Comparison of ENCODE assay signal across 8 cellular contexts in genomic region chr14:24366664-24367505, GRCh38. TPM values are rescaled to one million over a fixed set of nuclear protein-coding genes. Genes with fewer than 3 reads are reported as not detected.
DNase-seq lines count a peak whose midpoint lies in the region; ATAC-seq and TF ChIP-seq lines count a peak whose summit lies in the region.

No MANE protein-coding gene starts in this region.

- peak overlapping the region; percentile 88 for H2BK20ac ChIP-seq in IMR-90 (ENCODE audit: low read depth, low read length)

- H2AFZ ChIP-seq in IMR-90 (replicated peaks; ENCODE audit: low read length, poor library complexity) = peak overlapping the region; percentile 83

- peak overlapping the region; percentile 96 to 98 for H4K8ac ChIP-seq in IMR-90 (ENCODE audit: low read depth in 2 of 2, low read length in 2 of 2)

- peak overlapping the region; percentile 95 for H2BK5ac ChIP-seq in IMR-90 (ENCODE audit: low read depth, low read length, poor library complexity, severe bottlenecking)

- H3K27me3 ChIP-seq in IMR-90 (ENCODE audit: control insufficient read depth, insufficient read depth, low read length) (no peaks in the 10 kb centered on the region), skeletal muscle satellite cell (ENCODE audit: control insufficient read depth, insufficient read depth, low read length) (no peaks in the 10 kb centered on the region)

- no peak; the same call in 1 of the 2 replicates for TF ChIP-seq POLR2A in IMR-90 (IDR thresholded peaks at IDR 0.05; ENCODE audit: low read depth, low read length)

- POLR2A ChIA-PET in IMR-90 (lab: Charles Lee; ENCODE audit: unreplicated experiment) = interaction anchor here (0.8 to 1.6 kb wide), 4 partner anchors 51 to 75 kb away, joined by 3 to 7 read pairs (median 4); partner anchors contain the start of gene KHNYN

- H3K4me3 ChIP-seq in IMR-90 (ENCODE audit: insufficient read depth, low read depth, low read length) (peak overlapping the region; percentile 30), skeletal muscle satellite cell (ENCODE audit: low read length) (peak overlapping the region; percentile 72)

- BruUV-seq in IMR-90 (replicated peaks; lab: Mats Ljungman, UMichigan) = no TSS peak

- peak overlapping the region; percentile 95 for H3K14ac ChIP-seq in IMR-90 (replicated peaks; ENCODE audit: low read depth, low read length)

- CTCF ChIA-PET in IMR-90 (lab: Yijun Ruan, JAX) = interaction anchor here (0.6 to 2.3 kb wide), 7 partner anchors 33 to 70 kb away, joined by 3 to 30 read pairs (median 5); partner anchors contain the start of genes CBLN3 and KHNYN

- H3K18ac ChIP-seq in IMR-90 (ENCODE audit: low read depth, low read length) = peak overlapping the region; percentile 84

- intact Hi-C loops in IMR-90 (cut with micrococcal nuclease) = loop anchor here (2.0 kb wide), 1 partner anchor 32 kb away; the partner anchor contains the start of gene NYNRIN

- H3K9me3 ChIP-seq in IMR-90 (ENCODE audit: control insufficient read depth, insufficient read depth, low read length) = no peaks in the 10 kb centered on the region
- no peaks in the 10 kb centered on the region for H3K9me3 ChIP-seq in skeletal muscle satellite cell (replicated peaks; ENCODE audit: low read length)

- peaks cover 4% of the 10 kb centered on the region for H4K20me1 ChIP-seq in IMR-90 (ENCODE audit: insufficient read depth, low read length)

- peak overlapping the region; percentile 98 for H3K27ac ChIP-seq in IMR-90 (ENCODE audit: insufficient read depth, low read length)

- WGBS in IMR-90 (ENCODE audit: extremely low coverage in 2 of 2, insufficient read length in 1 of 2), 2 experiments = 3% methylated on average over 6 of the region's 46 CpGs; no CpG with 5 or more reads in 1 of the 2 experiments

- TF ChIP-seq CTCF in IMR-90 (conservative IDR thresholded peaks at IDR 0.05; ENCODE audit: low read depth, low read length) = no peak

- peak overlapping the region; percentile 94; the same call in 2 of the 3 replicates for H2BK15ac ChIP-seq in IMR-90 (ENCODE audit: low read depth, low read length)

- H3K9me1 ChIP-seq in IMR-90 (ENCODE audit: insufficient read depth, low read length) = peaks cover 6% of the 10 kb centered on the region; the same call in 1 of the 2 replicates

- no peak for TF ChIP-seq RAD21 in IMR-90 (IDR thresholded peaks at IDR 0.05; ENCODE audit: low read length)

- peaks cover 12% of the 10 kb centered on the region; the same call in 1 of the 2 replicates for H3K36me3 ChIP-seq in IMR-90 (ENCODE audit: control insufficient read depth, insufficient read depth, low read length)
- no peaks in the 10 kb centered on the region for H3K36me3 ChIP-seq in skeletal muscle satellite cell (ENCODE audit: insufficient read depth, low read length)

- dilution Hi-C loops in IMR-90 (cut with HindIII; ENCODE audit: low sequenced_read_pairs, unreplicated experiment) = no loop called here

- H2AK5ac ChIP-seq in IMR-90 (ENCODE audit: low read depth, low read length) = peak overlapping the region; percentile 88

- peak overlapping the region; percentile 97 for H3K4ac ChIP-seq in IMR-90 (ENCODE audit: low read depth, low read length)

- H4K91ac ChIP-seq in IMR-90 (ENCODE audit: insufficient read depth, low read depth, low read length) = peak overlapping the region; percentile 98

- peak overlapping the region; percentile 90 for H3K56ac ChIP-seq in IMR-90 (ENCODE audit: extremely low read depth, insufficient read depth, low read length)

- peak overlapping the region; percentile 93 for H2BK120ac ChIP-seq in IMR-90 (ENCODE audit: low read depth, low read length)

- H3K23ac ChIP-seq in IMR-90 (ENCODE audit: low read depth, low read length) = peak overlapping the region; percentile 98

- peak overlapping the region; percentile 93 for H4K5ac ChIP-seq in IMR-90 (ENCODE audit: low read depth, low read length)

- peaks cover 11% of the 10 kb centered on the region for H3K4me1 ChIP-seq in IMR-90 (ENCODE audit: control insufficient read depth, insufficient read depth, low read length)
- peaks cover 47% of the 10 kb centered on the region for H3K4me1 ChIP-seq in skeletal muscle satellite cell (ENCODE audit: control insufficient read depth, insufficient read depth, low read length)

- ATAC-seq in GM21723 (IDR thresholded peaks at IDR 0.05; ENCODE audit: unreplicated experiment) (peak; percentile 48), IMR-90 (ENCODE audit: low read depth) (peak; percentile 68)

- in situ Hi-C loops in IMR-90 (cut with MboI; ENCODE audit: low sequenced_read_pairs) = loop anchor here (10.0 kb wide), 1 partner anchor 68 kb away; no protein-coding TSS in a partner anchor

- H2AK9ac ChIP-seq in IMR-90 (replicated peaks; ENCODE audit: low read depth, low read length, poor library complexity) = peak overlapping the region; percentile 92

- DNase-seq in SIG-M5 treated with dmso at 0.1 percent for 504 hours (lab: John Stamatoyannopoulos, UW; ENCODE audit: unreplicated experiment) = peak; percentile 55
- DNase-seq in SIG-M5 (lab: John Stamatoyannopoulos, UW) = no peak
- DNase-seq in IMR-90 = peak; percentile 89
- peak; percentile 91 for DNase-seq in RPMI7951 (ENCODE audit: low read depth)
- DNase-seq in cerebellum (ENCODE audit: low spot score) = peak; percentile 92
- DNase-seq in inferior parietal cortex (ENCODE audit: extremely low spot score) = peak; percentile 13

- peaks cover 3 to 28% of the 10 kb centered on the region in 2 experiments; a peak in 3 of 4 replicates for H3K79me1 ChIP-seq in IMR-90 (ENCODE audit: low read depth in 1 of 2, low read length in 2 of 2)

- H3K4me2 ChIP-seq in IMR-90 (ENCODE audit: low read depth, low read length) (peak overlapping the region; percentile 80), skeletal muscle satellite cell (ENCODE audit: low read length) (peak overlapping the region; percentile 84)

- H3K9ac ChIP-seq in IMR-90 (ENCODE audit: low read depth, low read length) (peak overlapping the region; percentile 89), skeletal muscle satellite cell (ENCODE audit: low read depth, low read length) (peak overlapping the region; percentile 86)

TF ChIP-seq in IMR-90, 13 proteins besides CTCF, POLR2A, EP300 and RAD21:
- TF ChIP-seq MAZ (IDR thresholded peaks at IDR 0.05; ENCODE audit: borderline replicate concordance, low read depth, low read length) = peak; percentile 93
- no peak for TF ChIP-seq RCOR1 (IDR thresholded peaks at IDR 0.05; ENCODE audit: insufficient replicate concordance, low read length)

RNA-seq across cellular contexts. Expression of gene NFATC4, which starts 1.1 kb away (rescaled TPM):
- total RNA-seq in IMR-90 (2012; rRNA removed) = 13.6 and 15.6 TPM in 2 replicates
- polyA plus RNA-seq in IMR-90 (2012; rRNA removed) = 35.8 and 38.4 TPM in 2 replicates
- polyA plus RNA-seq in IMR-90 (2012; cell fraction: cytosol; rRNA removed) = 19.7 and 21.1 TPM in 2 replicates
- 286 and 363 TPM in 2 replicates for polyA plus RNA-seq in IMR-90 (2012; cell fraction: nucleus; rRNA removed; ENCODE audit: low replicate concordance)
- 10.6 and 13.1 TPM in 2 replicates for total RNA-seq in RPMI7951 (2014; rRNA removed; shearing (Covaris generic))
- total RNA-seq in cerebellum = 16.8 TPM
- total RNA-seq in skeletal muscle satellite cell (2012; rRNA removed) = 23.3 and 24.9 TPM in 2 replicates

RNA-seq across cellular contexts. Expression of gene RIPK3, which starts 27.1 kb away (rescaled TPM):
- total RNA-seq in IMR-90 (2012; rRNA removed) (not detected in 2 replicates), cerebellum (1.2 TPM)
- polyA plus RNA-seq in IMR-90 (2012; rRNA removed) = 0.09 TPM in 1 of 2 replicates, not detected in the other
- polyA plus RNA-seq in IMR-90 (2012; cell fraction: cytosol; rRNA removed) = 0.02 and 0.04 TPM in 2 replicates
- 0.42 TPM in 2 replicates for polyA plus RNA-seq in IMR-90 (2012; cell fraction: nucleus; rRNA removed; ENCODE audit: low replicate concordance)
- 0.60 and 1.3 TPM in 2 replicates for total RNA-seq in RPMI7951 (2014; rRNA removed; shearing (Covaris generic))
- total RNA-seq in skeletal muscle satellite cell (2012; rRNA removed) = 0.22 and 0.51 TPM in 2 replicates

RNA-seq across cellular contexts. Expression of gene NYNRIN, which starts 31.9 kb away (rescaled TPM):
- total RNA-seq in IMR-90 (2012; rRNA removed) (1.7 and 2.2 TPM in 2 replicates), cerebellum (31.8 TPM)
- polyA plus RNA-seq in IMR-90 (2012; rRNA removed) = 5.3 and 5.4 TPM in 2 replicates
- polyA plus RNA-seq in IMR-90 (2012; cell fraction: cytosol; rRNA removed) = 2.7 and 4.6 TPM in 2 replicates
- polyA plus RNA-seq in IMR-90 (2012; cell fraction: nucleus; rRNA removed; ENCODE audit: low replicate concordance) = 10.7 and 11.1 TPM in 2 replicates
- total RNA-seq in RPMI7951 (2014; rRNA removed; shearing (Covaris generic)) = 0.36 and 0.39 TPM in 2 replicates
- 1.3 and 1.8 TPM in 2 replicates for total RNA-seq in skeletal muscle satellite cell (2012; rRNA removed)

RNA-seq across cellular contexts. Expression of gene ADCY4, which starts 32.0 kb away (rescaled TPM):
- total RNA-seq in IMR-90 (2012; rRNA removed) = not detected in 2 replicates
- 0.04 TPM in 1 of 2 replicates, not detected in the other for polyA plus RNA-seq in IMR-90 (2012; rRNA removed)
- polyA plus RNA-seq in IMR-90 (2012; cell fraction: cytosol; rRNA removed) = 0.08 TPM in 1 of 2 replicates, not detected in the other
- 0.33 and 0.42 TPM in 2 replicates for polyA plus RNA-seq in IMR-90 (2012; cell fraction: nucleus; rRNA removed; ENCODE audit: low replicate concordance)
- not detected in 2 replicates for total RNA-seq in RPMI7951 (2014; rRNA removed; shearing (Covaris generic))
- total RNA-seq in cerebellum = 5.2 TPM
- total RNA-seq in skeletal muscle satellite cell (2012; rRNA removed) = 1.7 and 5.1 TPM in 2 replicates

RNA-seq across cellular contexts. Expression of gene LTB4R, which starts 55.6 kb away (rescaled TPM):
- total RNA-seq in IMR-90 (2012; rRNA removed) = 0.18 and 0.28 TPM in 2 replicates
- polyA plus RNA-seq in IMR-90 (2012; rRNA removed) = 2.3 TPM in 2 replicates
- polyA plus RNA-seq in IMR-90 (2012; cell fraction: cytosol; rRNA removed) = 0.10 and 0.38 TPM in 2 replicates
- 26.7 and 90.3 TPM in 2 replicates for polyA plus RNA-seq in IMR-90 (2012; cell fraction: nucleus; rRNA removed; ENCODE audit: low replicate concordance)
- 0.48 and 0.59 TPM in 2 replicates for total RNA-seq in RPMI7951 (2014; rRNA removed; shearing (Covaris generic))
- total RNA-seq in cerebellum = 3.5 TPM
- 0.66 and 2.0 TPM in 2 replicates for total RNA-seq in skeletal muscle satellite cell (2012; rRNA removed)

Comparison
In these comparisons a context has a peak if more than half of its experiments do, and no peak if none do; other contexts are left out.
1. RNA of gene NYNRIN, which starts 31.9 kb away (total RNA-seq): 31.8 TPM in cerebellum (single experiment); 1.7 to 2.2 TPM in IMR-90 and 0.36 to 0.39 TPM in RPMI7951; every median in the first group is over 10 times any median in the second.